In genomic region chr16:2592786-2593185, GRCh38 we compare ENCODE assay signal across 17 cellular contexts. TPM values are rescaled to one million over a fixed set of nuclear protein-coding genes. Genes with fewer than 3 reads are reported as not detected.
DNase-seq lines count a peak whose midpoint lies in the region; ATAC-seq and TF ChIP-seq lines count a peak whose summit lies in the region.
"Had no signal": no experiment of that assay in that cellular context is flagged by ENCODE, and none has a peak within 500 bp of the region (broad histone marks: within the 10 kb centered on the region; RNA-seq: fewer than 3 reads in every experiment).

No MANE protein-coding gene starts in this region.

- peaks cover 83% of the 10 kb centered on the region for H3K36me3 Mint-ChIP-seq in activated T-cell treated with anti-CD3 and anti-CD28 coated beads, Interleukin-2, amount 50 U/mL, for 24 hours (ENCODE audit: low read depth)
- peaks cover 4% of the 10 kb centered on the region for H3K36me3 Mint-ChIP-seq in activated naive CD8-positive, alpha-beta T cell treated with anti-CD3 and anti-CD28 coated beads for 36 hours

- peak overlapping the region; percentile 81 for H3K27ac Mint-ChIP-seq in activated T-cell treated with anti-CD3 and anti-CD28 coated beads, Interleukin-2, amount 50 U/mL, for 24 hours
- H3K27ac Mint-ChIP-seq in activated naive CD8-positive, alpha-beta T cell treated with anti-CD3 and anti-CD28 coated beads for 36 hours: peak overlapping the region; percentile 87
- H3K27ac Mint-ChIP-seq: GM23338 had no signal

- intact Hi-C loops in gastrocnemius medialis (cut with DNase I; ENCODE audit: low total_unique reads) (loop anchor here (10.0 kb wide), 1 partner anchor 58 kb away; the partner anchor contains the start of genes CEMP1 and PDPK1), ascending aorta (cut with DNase I) (no loop called here)

- WGBS in mesodermal cell (ENCODE audit: insufficient coverage in 2 of 2), 2 experiments: 96 to 97% methylated on average over 15 to 16 of the region's 16 CpGs

- H3K27me3 ChIP-seq in gastrocnemius medialis: no peaks in the 10 kb centered on the region
- no peaks in the 10 kb centered on the region for H3K27me3 ChIP-seq in ascending aorta

- no peaks in the 10 kb centered on the region for H3K9me3 ChIP-seq in mesodermal cell (ENCODE audit: control insufficient read depth, low read length)
- no peaks in the 10 kb centered on the region for H3K9me3 ChIP-seq in gastrocnemius medialis
- no peaks in the 10 kb centered on the region for H3K9me3 ChIP-seq in ascending aorta
- H3K9me3 ChIP-seq: A549 had no signal

- H3K4me1 ChIP-seq in mesodermal cell (ENCODE audit: control insufficient read depth, insufficient read depth, low read length, poor library complexity, severe bottlenecking): no peaks in the 10 kb centered on the region
- H3K4me1 ChIP-seq in gastrocnemius medialis: peaks cover 19 to 39% of the 10 kb centered on the region in 2 donors
- peaks cover 0 to 16% of the 10 kb centered on the region in 2 donors for H3K4me1 ChIP-seq in ascending aorta
- H3K4me1 ChIP-seq: A549 had no signal

- in situ Hi-C loops in gastrocnemius medialis (cut with MboI; ENCODE audit: low sequenced_read_pairs in 4 of 4): no loop called here

- no peak for TF ChIP-seq POLR2A in gastrocnemius medialis (IDR thresholded peaks at IDR 0.05)

- H3K36me3 ChIP-seq in mesodermal cell (ENCODE audit: control insufficient read depth, insufficient read depth, low read length) (peaks cover 54% of the 10 kb centered on the region), gastrocnemius medialis (peaks cover 0 to 18% of the 10 kb centered on the region in 2 donors), ascending aorta (peaks cover 35 to 42% of the 10 kb centered on the region in 2 donors)

- no peak overlapping the region for H3K4me3 ChIP-seq in mesodermal cell (ENCODE audit: extremely low read depth, insufficient read depth, low read length, poor library complexity, severe bottlenecking)
- H3K4me3 ChIP-seq in gastrocnemius medialis: no peak overlapping the region
- no peak overlapping the region for H3K4me3 ChIP-seq in ascending aorta
- H3K4me3 ChIP-seq: A549, GM23338 had no signal

- H3K4me3 Mint-ChIP-seq in activated T-cell treated with anti-CD3 and anti-CD28 coated beads, Interleukin-2, amount 50 U/mL, for 24 hours: no peak overlapping the region
- H3K4me3 Mint-ChIP-seq in activated naive CD8-positive, alpha-beta T cell treated with anti-CD3 and anti-CD28 coated beads for 36 hours: no peak overlapping the region
- H3K4me3 Mint-ChIP-seq: GM23338 had no signal

- ATAC-seq in gastrocnemius medialis: peak; percentile 81 to 88
- no peak for ATAC-seq in HG03159 (IDR thresholded peaks at IDR 0.05; ENCODE audit: unreplicated experiment)
- ATAC-seq in GM21447 (IDR thresholded peaks at IDR 0.05; ENCODE audit: unreplicated experiment): no peak
- ATAC-seq: A549, GM23338, left lobe of liver had no signal

- peak in 3 of 5 experiments; percentile 20 to 29 (median 26) for TF ChIP-seq CTCF in gastrocnemius medialis (IDR thresholded peaks at IDR 0.05 in 4 of 5, conservative IDR thresholded peaks at IDR 0.05 in 1 of 5)
- no peak for TF ChIP-seq CTCF in ascending aorta (IDR thresholded peaks at IDR 0.05)

- H3K4me1 Mint-ChIP-seq in activated T-cell treated with anti-CD3 and anti-CD28 coated beads, Interleukin-2, amount 50 U/mL, for 24 hours (ENCODE audit: low read depth): peaks cover 42% of the 10 kb centered on the region
- peaks cover 27% of the 10 kb centered on the region for H3K4me1 Mint-ChIP-seq in activated naive CD8-positive, alpha-beta T cell treated with anti-CD3 and anti-CD28 coated beads for 36 hours
- H3K4me1 Mint-ChIP-seq: GM23338 had no signal

- H3K9me3 Mint-ChIP-seq in activated T-cell treated with anti-CD3 and anti-CD28 coated beads, Interleukin-2, amount 50 U/mL, for 24 hours: no peaks in the 10 kb centered on the region
- H3K9me3 Mint-ChIP-seq in activated naive CD8-positive, alpha-beta T cell treated with anti-CD3 and anti-CD28 coated beads for 36 hours: no peaks in the 10 kb centered on the region
- H3K9me3 Mint-ChIP-seq: GM23338 had no signal

- H3K27me3 Mint-ChIP-seq in activated T-cell treated with anti-CD3 and anti-CD28 coated beads, Interleukin-2, amount 50 U/mL, for 24 hours: no peaks in the 10 kb centered on the region
- no peaks in the 10 kb centered on the region for H3K27me3 Mint-ChIP-seq in activated naive CD8-positive, alpha-beta T cell treated with anti-CD3 and anti-CD28 coated beads for 36 hours

- no peak for DNase-seq in activated T-cell treated with anti-CD3 and anti-CD28 coated beads, Interleukin-2, amount 50 U/mL, for 24 hours
- DNase-seq in activated T-cell treated with anti-CD3 and anti-CD28 coated beads for 4 hours (no peak), gastrocnemius medialis (peak; percentile 41 to 81), ascending aorta (ENCODE audit: low spot score in 2 of 2) (no peak)
- DNase-seq in activated naive CD8-positive, alpha-beta T cell treated with anti-CD3 and anti-CD28 coated beads for 36 hours: no peak
- DNase-seq: activated CD4-positive, CD25-positive, alpha-beta regulatory T cell treated with anti-CD3 and anti-CD28 coated beads, Interleukin-2, amount 50 U/mL, for 72 hours; KBM-7; NCI-H2171; NCI-H526; SW 1271 had no signal

- H3K27ac ChIP-seq in mesodermal cell (ENCODE audit: low read depth, low read length, severe bottlenecking) (peak overlapping the region; percentile 45), gastrocnemius medialis (peak overlapping the region; percentile 60 to 85 (median 74)), ascending aorta (no peak overlapping the region)
- H3K27ac ChIP-seq: A549, C4-2B had no signal

RNA-seq across cellular contexts. Expression of gene PDPK1, which starts 55.0 kb away (rescaled TPM):
- 10 to 100 TPM; 36.5 to 42.2 TPM for total RNA-seq in activated naive CD8-positive, alpha-beta T cell treated with anti-CD3 and anti-CD28 coated beads for 36 hours
- 18.6 TPM for polyA plus RNA-seq in mesodermal cell (2013, experiment 1 of 2)
- 16.5 TPM for polyA plus RNA-seq in mesodermal cell (2013, experiment 2 of 2)
- total RNA-seq in gastrocnemius medialis: 10 to 100 TPM; 24.5 to 42.4 (median 34.7) TPM
- 23.2 TPM for total RNA-seq in ascending aorta

Comparison
In these comparisons a context has a peak if more than half of its experiments do, and no peak if none do; other contexts are left out.
1. DNase-seq: peak in gastrocnemius medialis (2 of 2); none in activated T-cell treated with anti-CD3 and anti-CD28 coated beads, Interleukin-2, amount 50 U/mL, for 24 hours (single experiment), activated T-cell treated with anti-CD3 and anti-CD28 coated beads for 4 hours (single experiment), activated naive CD8-positive, alpha-beta T cell treated with anti-CD3 and anti-CD28 coated beads for 36 hours (single experiment) and ascending aorta (0 of 2).
2. H3K27ac ChIP-seq: peak in mesodermal cell (single experiment) and gastrocnemius medialis (4 of 4); none in ascending aorta (0 of 2).
3. ATAC-seq: peak in gastrocnemius medialis (2 of 2); none in HG03159 (single experiment) and GM21447 (single experiment).
4. CTCF ChIP-seq: peak in gastrocnemius medialis (3 of 5); none in ascending aorta (0 of 3).